Comparison of ENCODE assay signal across 8 cellular contexts in genomic region chr15:78070049-78070698, GRCh38. TPM values are rescaled to one million over a fixed set of nuclear protein-coding genes. Genes with fewer than 3 reads are reported as not detected.
A peak's percentile ranks its signal among the peaks of the same experiment; 100 is the strongest.
DNase-seq lines count a peak whose midpoint lies in the region; ATAC-seq and TF ChIP-seq lines count a peak whose summit lies in the region.

No MANE protein-coding gene starts in this region.

- H3K4me3 Mint-ChIP-seq in activated CD8-positive, alpha-beta T cell treated with anti-CD3 and anti-CD28 coated beads for 36 hours: peak overlapping the region; percentile 67

- ATAC-seq in Right ventricle myocardium superior (ENCODE audit: poor library complexity) (no peak), left lung (no peak), upper lobe of right lung (peak; percentile 53), HG02884 (IDR thresholded peaks at IDR 0.05; ENCODE audit: unreplicated experiment) (no peak), HG03095 (IDR thresholded peaks at IDR 0.05; ENCODE audit: unreplicated experiment) (no peak)
- ATAC-seq in activated CD8-positive, alpha-beta T cell treated with anti-CD3 and anti-CD28 coated beads for 36 hours: peak; percentile 55

- POLR2A ChIA-PET in activated CD8-positive, alpha-beta T cell treated with anti-CD3 and anti-CD28 coated beads for 36 hours (lab: Charles Lee): interaction anchor here (0.9 to 5.6 kb wide), 6 partner anchors 8 to 35 kb away, joined by 3 to 31 read pairs (median 6); no protein-coding TSS in a partner anchor

- no peak overlapping the region for H3K4me3 ChIP-seq in right atrium auricular region
- no peak overlapping the region for H3K4me3 ChIP-seq in left lung
- H3K4me3 ChIP-seq in upper lobe of right lung: no peak overlapping the region

- no peaks in the 10 kb centered on the region for H3K9me3 Mint-ChIP-seq in activated CD8-positive, alpha-beta T cell treated with anti-CD3 and anti-CD28 coated beads for 36 hours

- H3K4me1 ChIP-seq in right atrium auricular region (peaks cover 0 to 75% of the 10 kb centered on the region in 2 donors), left lung (peaks cover 64 to 98% of the 10 kb centered on the region in 2 donors), upper lobe of right lung (peaks cover 96% of the 10 kb centered on the region)

- H3K36me3 ChIP-seq in right atrium auricular region (no peaks in the 10 kb centered on the region), left lung (no peaks in the 10 kb centered on the region), upper lobe of right lung (no peaks in the 10 kb centered on the region)

- CTCF ChIA-PET in activated CD8-positive, alpha-beta T cell treated with anti-CD3 and anti-CD28 coated beads for 36 hours (lab: Charles Lee): interaction anchor here (0.8 to 8.9 kb wide), 12 partner anchors 11 to 170 kb away, joined by 3 to 83 read pairs (median 8); no protein-coding TSS in a partner anchor

- TF ChIP-seq CTCF in right atrium auricular region (IDR thresholded peaks at IDR 0.05) (no peak), left lung (IDR thresholded peaks at IDR 0.05) (no peak), upper lobe of right lung (IDR thresholded peaks at IDR 0.05) (no peak)
- TF ChIP-seq CTCF in activated CD8-positive, alpha-beta T cell treated with anti-CD3 and anti-CD28 coated beads for 36 hours (IDR thresholded peaks at IDR 0.05): no peak

- H3K9me3 ChIP-seq in right atrium auricular region: no peaks in the 10 kb centered on the region
- H3K9me3 ChIP-seq in left lung: no peaks in the 10 kb centered on the region
- no peaks in the 10 kb centered on the region for H3K9me3 ChIP-seq in upper lobe of right lung

- no peak for DNase-seq in right atrium auricular region (ENCODE audit: low spot score)
- DNase-seq in Right ventricle myocardium superior: no peak
- peak; percentile 72 for DNase-seq in activated CD8-positive, alpha-beta T cell treated with anti-CD3 and anti-CD28 coated beads for 36 hours
- DNase-seq in left lung: peak; percentile 65
- no peak for DNase-seq in upper lobe of right lung
- no peak for DNase-seq in ureter (ENCODE audit: low spot score)

- peaks cover 24% of the 10 kb centered on the region for H3K36me3 Mint-ChIP-seq in activated CD8-positive, alpha-beta T cell treated with anti-CD3 and anti-CD28 coated beads for 36 hours (ENCODE audit: low read depth)

- H3K27me3 ChIP-seq in right atrium auricular region (no peaks in the 10 kb centered on the region), left lung (no peaks in the 10 kb centered on the region), upper lobe of right lung (no peaks in the 10 kb centered on the region)

- H3K27ac ChIP-seq in right atrium auricular region: peak overlapping the region; percentile 43 to 88
- peak overlapping the region; percentile 74 to 84 for H3K27ac ChIP-seq in left lung
- H3K27ac ChIP-seq in upper lobe of right lung: peak overlapping the region; percentile 80

- H3K27me3 Mint-ChIP-seq in activated CD8-positive, alpha-beta T cell treated with anti-CD3 and anti-CD28 coated beads for 36 hours: no peaks in the 10 kb centered on the region

- no peak overlapping the region for H3K27ac Mint-ChIP-seq in activated CD8-positive, alpha-beta T cell treated with anti-CD3 and anti-CD28 coated beads for 36 hours

- intact Hi-C loops in Right ventricle myocardium superior (cut with DNase I): no loop called here
- intact Hi-C loops in activated CD8-positive, alpha-beta T cell treated with anti-CD3 and anti-CD28 coated beads for 36 hours (cut with micrococcal nuclease): no loop called here
- intact Hi-C loops in left lung (cut with DNase I): no loop called here
- intact Hi-C loops in upper lobe of right lung (cut with DNase I): loop anchor here (10.0 kb wide), 1 partner anchor 65 kb away; no protein-coding TSS in a partner anchor

- H3K4me1 Mint-ChIP-seq in activated CD8-positive, alpha-beta T cell treated with anti-CD3 and anti-CD28 coated beads for 36 hours (ENCODE audit: low read depth): peaks cover 33% of the 10 kb centered on the region

RNA-seq across cellular contexts. Expression of gene TBC1D2B, which starts 7.3 kb away (rescaled TPM):
- 10 to 100 TPM; 12.5 to 27.7 TPM for total RNA-seq in right atrium auricular region
- 9.8 TPM for total RNA-seq in Right ventricle myocardium superior
- total RNA-seq in activated CD8-positive, alpha-beta T cell treated with anti-CD3 and anti-CD28 coated beads for 36 hours: 10 to 100 TPM; 62.9 to 65.7 TPM
- total RNA-seq in left lung: 10 to 100 TPM; 56.2 to 64.9 TPM
- total RNA-seq in upper lobe of right lung: 88.7 TPM
- 103 TPM for total RNA-seq in ureter

RNA-seq across cellular contexts. Expression of gene SH2D7, which starts 22.2 kb away (rescaled TPM):
- not detected for total RNA-seq in right atrium auricular region
- not detected for total RNA-seq in Right ventricle myocardium superior
- total RNA-seq in activated CD8-positive, alpha-beta T cell treated with anti-CD3 and anti-CD28 coated beads for 36 hours: not detected
- not detected for total RNA-seq in left lung
- total RNA-seq in upper lobe of right lung: not detected
- total RNA-seq in ureter: not detected

Comparison
In these comparisons a context has a peak if more than half of its experiments do, and no peak if none do; other contexts are left out.
1. DNase-seq: peak in activated CD8-positive, alpha-beta T cell treated with anti-CD3 and anti-CD28 coated beads for 36 hours (single experiment) and left lung (2 of 2); none in right atrium auricular region (single experiment), Right ventricle myocardium superior (single experiment), upper lobe of right lung (single experiment) and ureter (single experiment).
2. ATAC-seq: peak in activated CD8-positive, alpha-beta T cell treated with anti-CD3 and anti-CD28 coated beads for 36 hours (single experiment) and upper lobe of right lung (single experiment); none in Right ventricle myocardium superior (single experiment), left lung (single experiment), HG02884 (single experiment) and HG03095 (single experiment).
3. Peak in every context shown above with its lines, with median percentiles within 50 percentile points of each other: H3K27ac ChIP-seq.